ENCODE assay signal across 1 cellular context in genomic region chr12:72081787-72082186, GRCh38.
TF ChIP-seq lines count a peak whose summit lies in the region.

No MANE protein-coding gene starts in this region.

TF ChIP-seq in GM23338, 12 proteins besides CTCF, POLR2A, EP300 and RAD21:
- TF ChIP-seq REST (IDR thresholded peaks at IDR 0.05; ENCODE audit: unreplicated experiment) (no peak), STAT1 (IDR thresholded peaks at IDR 0.05; ENCODE audit: unreplicated experiment) (no peak), JUNB (IDR thresholded peaks at IDR 0.05; ENCODE audit: unreplicated experiment) (no peak), ETS1 (IDR thresholded peaks at IDR 0.05) (no peak), POLR2AphosphoS5 (IDR thresholded peaks at IDR 0.05; ENCODE audit: low read depth) (no peak)
